Comparison of ENCODE assay signal across 10 cellular contexts in the genomic region with DNA sequence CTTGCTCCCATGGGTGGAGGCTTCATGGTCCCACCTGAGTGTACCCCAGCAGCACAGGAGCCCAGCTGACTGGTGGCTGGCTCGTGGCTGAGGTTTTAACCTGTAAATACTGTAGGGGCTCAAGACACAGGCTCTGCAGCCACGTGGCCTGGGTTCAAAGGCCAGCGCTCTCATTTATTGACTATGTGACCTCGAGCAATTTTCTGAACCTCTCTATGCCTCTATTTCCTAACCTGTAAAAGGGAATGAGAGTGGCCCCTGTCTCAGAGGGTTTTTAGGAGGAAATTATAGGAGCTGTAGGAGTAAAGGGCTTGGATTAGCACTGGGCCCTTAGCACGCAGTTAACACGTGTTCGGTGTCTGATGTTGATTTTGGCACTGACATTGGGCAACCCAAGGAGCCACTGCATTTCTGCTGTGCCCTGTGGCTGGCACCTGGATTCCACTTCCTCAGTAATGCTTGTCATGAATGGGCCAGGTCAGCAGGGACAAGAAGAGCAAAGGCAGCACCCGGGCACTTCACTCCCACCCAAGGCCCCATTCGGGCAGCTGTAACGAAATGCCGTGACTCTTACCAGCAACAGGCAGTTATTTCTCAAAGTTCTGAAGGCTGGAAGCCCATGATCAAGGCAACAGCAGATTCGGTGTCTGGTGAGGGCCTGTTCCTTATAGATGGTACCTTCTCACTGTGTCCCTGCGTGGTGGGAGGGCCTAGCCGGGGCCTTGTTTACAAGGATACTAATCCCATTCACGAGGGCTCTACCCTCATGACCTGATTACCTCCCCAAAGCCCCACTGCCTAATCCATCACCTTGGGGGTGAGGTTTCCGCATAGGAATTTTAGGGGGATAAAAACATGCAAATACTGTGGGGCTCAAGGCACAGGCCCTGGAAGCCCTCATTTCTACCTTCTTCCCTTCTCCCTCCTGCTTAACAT. TPM values are rescaled to one million over a fixed set of nuclear protein-coding genes. Genes with fewer than 3 reads are reported as not detected.
DNase-seq lines count a peak whose midpoint lies in the region; ATAC-seq and TF ChIP-seq lines count a peak whose summit lies in the region.
"Had no signal": no experiment of that assay in that cellular context is flagged by ENCODE, and none has a peak within 500 bp of the region (broad histone marks: within the 10 kb centered on the region; RNA-seq: fewer than 3 reads in every experiment).

No MANE protein-coding gene starts in this region.

- H3K4me3 Mint-ChIP-seq in MCF 10A (ENCODE audit: unreplicated experiment) (no peak overlapping the region), neural crest cell (peak overlapping the region; percentile 58)
- H3K4me3 Mint-ChIP-seq: activated T-cell treated with anti-CD3 and anti-CD28 coated beads, Interleukin-2, amount 50 U/mL, for 24 hours had no signal

- no peak overlapping the region for H2AFZ ChIP-seq in mammary epithelial cell (ENCODE audit: low read depth, low read length)

- peak; percentile 63 for DNase-seq in MCF 10A (ENCODE audit: unreplicated experiment)
- DNase-seq in mammary epithelial cell = no peak
- no peak for DNase-seq in esophagus squamous epithelium (lab: John Stamatoyannopoulos, UW)
- DNase-seq in neural crest cell (ENCODE audit: low read depth, low spot score) = no peak
- no peak for DNase-seq in vagina (ENCODE audit: extremely low spot score in 2 of 2)
- no peak for DNase-seq in mesenteric fat pad (ENCODE audit: low spot score)
- no peak for DNase-seq in G401 (ENCODE audit: low spot score)
- DNase-seq: activated T-cell treated with anti-CD3 and anti-CD28 coated beads, Interleukin-2, amount 50 U/mL, for 24 hours; MM.1S had no signal

- BruUV-seq in MCF 10A (replicated peaks; lab: Mats Ljungman, UMichigan) (no TSS peak), mammary epithelial cell (replicated peaks; lab: Mats Ljungman, UMichigan) (no TSS peak)

- H3K9me3 ChIP-seq in mammary epithelial cell (replicated peaks; ENCODE audit: insufficient read depth, low read length) (no peaks in the 10 kb centered on the region), esophagus squamous epithelium (no peaks in the 10 kb centered on the region), vagina (no peaks in the 10 kb centered on the region)

- in situ Hi-C loops in mammary epithelial cell (cut with MboI; ENCODE audit: low sequenced_read_pairs in 2 of 2) (no loop called here), G401 (cut with HindIII; ENCODE audit: low sequenced_read_pairs) (no loop called here)

- H3K9me3 Mint-ChIP-seq in MCF 10A (ENCODE audit: unreplicated experiment) = no peaks in the 10 kb centered on the region
- no peaks in the 10 kb centered on the region for H3K9me3 Mint-ChIP-seq in neural crest cell
- H3K9me3 Mint-ChIP-seq: activated T-cell treated with anti-CD3 and anti-CD28 coated beads, Interleukin-2, amount 50 U/mL, for 24 hours had no signal

- TF ChIP-seq CTCF in MCF 10A (IDR thresholded peaks at IDR 0.05; ENCODE audit: unreplicated experiment) (no peak), mammary epithelial cell (conservative IDR thresholded peaks at IDR 0.05 in 1 of 2, IDR thresholded peaks at IDR 0.05 in 1 of 2; ENCODE audit: extremely low read depth in 1 of 2, insufficient read depth in 1 of 2, low read depth in 1 of 2, low read length in 2 of 2) (no peak), esophagus squamous epithelium (IDR thresholded peaks at IDR 0.05) (no peak), neural crest cell (conservative IDR thresholded peaks at IDR 0.05) (no peak), vagina (IDR thresholded peaks at IDR 0.05) (no peak)

- POLR2A ChIA-PET in MCF 10A (lab: Yijun Ruan, JAX) = no interaction called here

- dilution Hi-C loops in mammary epithelial cell (cut with HindIII; ENCODE audit: low sequenced_read_pairs) = loop anchor here (5.0 kb wide), 1 partner anchor 32 kb away; no protein-coding TSS in a partner anchor

- 64% methylated on average over 16 of the region's 16 CpGs for WGBS in mammary epithelial cell (ENCODE audit: low coverage, missing lambda C conversion rate)
- 56 to 64% methylated on average over 12 to 15 of the region's 16 CpGs for WGBS in esophagus squamous epithelium, 2 donors

- H3K4me3 ChIP-seq in mammary epithelial cell (replicated peaks in 1 of 3; ENCODE audit: insufficient read depth in 1 of 3, low read depth in 2 of 3, low read length in 3 of 3) (no peak overlapping the region), esophagus squamous epithelium (no peak overlapping the region), vagina (no peak overlapping the region)

- no peak overlapping the region for H3K27ac ChIP-seq in mammary epithelial cell (ENCODE audit: insufficient read depth, low read depth, low read length)
- peak overlapping the region; percentile 52 to 96 (median 93) for H3K27ac ChIP-seq in esophagus squamous epithelium
- peak overlapping the region; percentile 98 for H3K27ac ChIP-seq in vagina

- no peak for ATAC-seq in HG03571 (IDR thresholded peaks at IDR 0.05; ENCODE audit: unreplicated experiment)

- peaks cover 15% of the 10 kb centered on the region for H3K4me1 ChIP-seq in mammary epithelial cell (ENCODE audit: insufficient read depth, low read length)
- peaks cover 56 to 100% (median 77%) of the 10 kb centered on the region in 3 donors for H3K4me1 ChIP-seq in esophagus squamous epithelium
- peaks cover 96% of the 10 kb centered on the region for H3K4me1 ChIP-seq in vagina

- no peaks in the 10 kb centered on the region for H3K79me2 ChIP-seq in mammary epithelial cell (ENCODE audit: insufficient read depth, low read length)

- intact Hi-C loops in MCF 10A (cut with micrococcal nuclease) (no loop called here), mammary epithelial cell (cut with micrococcal nuclease) (no loop called here), esophagus squamous epithelium (cut with DNase I) (no loop called here), vagina (cut with DNase I) (no loop called here)

- H3K27ac Mint-ChIP-seq in MCF 10A (ENCODE audit: low read depth, unreplicated experiment) (no peak overlapping the region), neural crest cell (ENCODE audit: unreplicated experiment) (no peak overlapping the region)
- H3K27ac Mint-ChIP-seq: activated T-cell treated with anti-CD3 and anti-CD28 coated beads, Interleukin-2, amount 50 U/mL, for 24 hours had no signal

- CTCF ChIA-PET in MCF 10A (lab: Yijun Ruan, JAX) (no interaction called here), mammary epithelial cell (lab: Charles Lee; ENCODE audit: low non-redundant PET) (no interaction called here)

- H3K36me3 ChIP-seq in mammary epithelial cell (ENCODE audit: insufficient read depth, low read length) (no peaks in the 10 kb centered on the region), esophagus squamous epithelium (no peaks in the 10 kb centered on the region), vagina (no peaks in the 10 kb centered on the region)

- no peaks in the 10 kb centered on the region for H4K20me1 ChIP-seq in mammary epithelial cell (ENCODE audit: insufficient read depth, low read length)

- H3K9ac ChIP-seq in mammary epithelial cell (ENCODE audit: insufficient read depth, low read length) = no peak overlapping the region

- no peak overlapping the region for H3K4me2 ChIP-seq in mammary epithelial cell (ENCODE audit: insufficient read depth, low read depth, low read length)

- H3K4me1 Mint-ChIP-seq in MCF 10A (ENCODE audit: insufficient read depth, unreplicated experiment) (peaks cover 29% of the 10 kb centered on the region), neural crest cell (peaks cover 55% of the 10 kb centered on the region)

- TF ChIP-seq POLR2A in esophagus squamous epithelium (IDR thresholded peaks at IDR 0.05) = no peak
- TF ChIP-seq POLR2A in vagina (IDR thresholded peaks at IDR 0.05) = no peak

- H3K36me3 Mint-ChIP-seq in MCF 10A (ENCODE audit: insufficient read depth, unreplicated experiment) (no peaks in the 10 kb centered on the region), neural crest cell (ENCODE audit: low read depth) (no peaks in the 10 kb centered on the region)

- H3K27me3 Mint-ChIP-seq in MCF 10A (ENCODE audit: insufficient read depth, unreplicated experiment) (no peaks in the 10 kb centered on the region), neural crest cell (ENCODE audit: low read depth) (no peaks in the 10 kb centered on the region)

- H3K27me3 ChIP-seq in mammary epithelial cell (ENCODE audit: insufficient read depth, low read length) (no peaks in the 10 kb centered on the region), esophagus squamous epithelium (no peaks in the 10 kb centered on the region), vagina (no peaks in the 10 kb centered on the region)

RNA-seq across cellular contexts. Expression of gene ARHGEF10L, which starts 25.2 kb away (rescaled TPM):
- 5.0 and 12.2 TPM in 2 replicates for total RNA-seq in MCF 10A (2022)
- 1 to 10 TPM; 3.4 to 5.3 TPM for total RNA-seq in mammary epithelial cell
- 1.0 TPM for polyA plus RNA-seq in mammary epithelial cell
- polyA minus RNA-seq in mammary epithelial cell = 0.41 TPM
- total RNA-seq in esophagus squamous epithelium = 10 to 100 TPM; 30.0 to 61.4 (median 44.7) TPM
- total RNA-seq in neural crest cell = 20.4 and 22.2 TPM in 2 replicates
- 75.6 TPM for total RNA-seq in vagina
- total RNA-seq in mesenteric fat pad = 37.0 TPM
- total RNA-seq in G401 (2014; rRNA removed; shearing (Covaris generic)) = 16.4 and 19.6 TPM in 2 replicates
